Comparison of ENCODE assay signal across 7 cellular contexts in the genomic region with DNA sequence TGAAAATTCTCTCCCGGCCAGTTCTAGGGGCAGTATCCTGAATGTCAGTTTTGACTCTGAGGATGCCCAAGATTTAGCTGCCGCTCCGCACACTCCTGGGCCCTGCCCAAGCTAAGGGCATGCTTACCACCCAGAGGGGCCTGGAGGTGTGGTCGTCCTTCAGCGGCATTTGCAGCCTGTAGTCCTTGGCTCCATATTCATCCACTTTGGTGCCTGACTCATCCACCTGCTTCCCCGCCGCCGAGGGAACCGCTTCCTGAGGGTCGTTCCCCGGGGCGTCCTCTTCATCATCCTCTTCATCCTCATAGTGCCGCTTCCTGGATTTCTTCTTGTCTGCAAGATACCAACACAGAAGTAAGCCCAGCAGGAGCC. TPM values are rescaled to one million over a fixed set of nuclear protein-coding genes. Genes with fewer than 3 reads are reported as not detected.
DNase-seq lines count a peak whose midpoint lies in the region; ATAC-seq and TF ChIP-seq lines count a peak whose summit lies in the region.

No MANE protein-coding gene starts in this region.

- ATAC-seq in GM18511 (IDR thresholded peaks at IDR 0.05; ENCODE audit: unreplicated experiment) (peak; percentile 2), left lung (peak; percentile 35), GM19035 (IDR thresholded peaks at IDR 0.05; ENCODE audit: unreplicated experiment) (no peak), HG02763 (IDR thresholded peaks at IDR 0.05; ENCODE audit: unreplicated experiment) (no peak)

- H3K36me3 ChIP-seq in breast epithelium (peaks cover 18% of the 10 kb centered on the region), left lung (peaks cover 0 to 44% of the 10 kb centered on the region in 2 donors), tibial artery (peaks cover 30 to 44% (median 40%) of the 10 kb centered on the region in 3 donors)

- H3K4me1 ChIP-seq in breast epithelium (peaks cover 0 to 6% of the 10 kb centered on the region in 2 donors), left lung (peaks cover 4 to 27% of the 10 kb centered on the region in 2 donors), tibial artery (peaks cover 0 to 22% (median 13%) of the 10 kb centered on the region in 4 donors)

- DNase-seq in M059J (ENCODE audit: low read depth) (peak; percentile 10), breast epithelium (ENCODE audit: low spot score in 2 of 2) (no peak), left lung (no peak), tibial artery (no peak)

- no peak for TF ChIP-seq POLR2A in breast epithelium (IDR thresholded peaks at IDR 0.05)

- no peaks in the 10 kb centered on the region for H3K27me3 ChIP-seq in breast epithelium
- H3K27me3 ChIP-seq in left lung: no peaks in the 10 kb centered on the region
- H3K27me3 ChIP-seq in tibial artery: no peaks in the 10 kb centered on the region

- intact Hi-C loops in breast epithelium (cut with DNase I; ENCODE audit: low total_unique reads): loop anchor here (5.0 kb wide), 1 partner anchor 334 kb away; no protein-coding TSS in a partner anchor
- intact Hi-C loops in left lung (cut with DNase I): no loop called here
- intact Hi-C loops in tibial artery (cut with DNase I; ENCODE audit: low total_unique reads): no loop called here

- TF ChIP-seq CTCF in breast epithelium (IDR thresholded peaks at IDR 0.05) (no peak), left lung (IDR thresholded peaks at IDR 0.05) (no peak), tibial artery (IDR thresholded peaks at IDR 0.05) (no peak)

- H3K4me3 ChIP-seq in breast epithelium (peak overlapping the region; percentile 85 to 88 (median 86)), left lung (peak overlapping the region; percentile 75 to 83), tibial artery (peak overlapping the region; percentile 75 to 95)

- no peaks in the 10 kb centered on the region for H3K9me3 ChIP-seq in breast epithelium
- H3K9me3 ChIP-seq in left lung: no peaks in the 10 kb centered on the region
- H3K9me3 ChIP-seq in tibial artery: no peaks in the 10 kb centered on the region

- H3K27ac ChIP-seq in breast epithelium: peak overlapping the region; percentile 71 to 85
- H3K27ac ChIP-seq in left lung: peak overlapping the region in 1 of 2 donors; percentile 75
- peak overlapping the region; percentile 75 to 88 for H3K27ac ChIP-seq in tibial artery

RNA-seq across cellular contexts. Expression of gene ERCC3, which starts 0.6 kb away (rescaled TPM):
- 36.5 and 40.0 TPM in 2 replicates for total RNA-seq in M059J (2014; rRNA removed; shearing (Covaris generic))
- total RNA-seq in breast epithelium: 10 to 100 TPM; 37.3 to 55.2 (median 41.0) TPM
- total RNA-seq in left lung: 10 to 100 TPM; 31.0 to 35.4 TPM

Comparison
In these comparisons a context has a peak if more than half of its experiments do, and no peak if none do; other contexts are left out.
1. ATAC-seq: peak in GM18511 (single experiment) and left lung (single experiment); none in GM19035 (single experiment) and HG02763 (single experiment).
2. Peak in every context shown above with its lines, with median percentiles within 50 percentile points of each other: H3K4me3 ChIP-seq.